In genomic region chr20:50438986-50439407, GRCh38 we compare ENCODE assay signal across 10 cellular contexts.
DNase-seq lines count a peak whose midpoint lies in the region; ATAC-seq, FAIRE-seq and TF ChIP-seq lines count a peak whose summit lies in the region.
"Had no signal": no experiment of that assay in that cellular context is flagged by ENCODE, and none has a peak within 500 bp of the region (broad histone marks: within the 10 kb centered on the region; RNA-seq: fewer than 3 reads in every experiment).

No MANE protein-coding gene starts in this region.

- H3K9me3 ChIP-seq in endothelial cell of umbilical vein (replicated peaks; ENCODE audit: control insufficient read depth, insufficient read depth, low read length) = no peaks in the 10 kb centered on the region

- CTCF ChIA-PET in endothelial cell of umbilical vein (lab: Charles Lee) = no interaction called here

- DNase-seq in EL (peak; percentile 85), NCI-H2171 (lab: John Stamatoyannopoulos, UW) (peak; percentile 58), endothelial cell of umbilical vein (ENCODE audit: low read depth, low spot score) (no peak), GM20000 (ENCODE audit: low spot score) (no peak), NCI-H146 (lab: John Stamatoyannopoulos, UW) (no peak)
- DNase-seq: cortex of kidney, NCI-H1436 treated with DMSO at 0.1 percent for 48 hours had no signal

- intact Hi-C loops in endothelial cell of umbilical vein (cut with micrococcal nuclease) = no loop called here

- H3K27ac ChIP-seq in endothelial cell of umbilical vein (ENCODE audit: insufficient read depth, low read depth, low read length) (no peak overlapping the region), skin epidermis (peak overlapping the region in 13 of 21 experiments; percentile 4 to 79 (median 64))

- H3K4me1 ChIP-seq in endothelial cell of umbilical vein (ENCODE audit: control insufficient read depth, extremely low read depth, insufficient read depth, low read length) = peaks cover 16% of the 10 kb centered on the region

- POLR2A ChIA-PET in endothelial cell of umbilical vein (lab: Charles Lee) = no interaction called here

- H2AFZ ChIP-seq in endothelial cell of umbilical vein (ENCODE audit: low read depth, low read length) = peak overlapping the region; percentile 41

- no peaks in the 10 kb centered on the region for H3K36me3 ChIP-seq in endothelial cell of umbilical vein (ENCODE audit: control insufficient read depth in 2 of 2, extremely low read depth in 1 of 2, insufficient read depth in 2 of 2, low read length in 2 of 2)

- no peak for TF ChIP-seq POLR2A in endothelial cell of umbilical vein (IDR thresholded peaks at IDR 0.05; ENCODE audit: low read depth, low read length)

- no peak for FAIRE-seq in endothelial cell of umbilical vein (lab: Jason Lieb, UNC)

- TF ChIP-seq CTCF in endothelial cell of umbilical vein (IDR thresholded peaks at IDR 0.05; ENCODE audit: extremely low read depth in 1 of 2, insufficient read depth in 1 of 2, low read depth in 1 of 2, low read length in 2 of 2) (no peak), GM20000 (IDR thresholded peaks at IDR 0.05; ENCODE audit: extremely low read depth, missing control alignments) (no peak)

- dilution Hi-C loops in endothelial cell of umbilical vein (cut with MboI; ENCODE audit: extremely low pct_ligation_motif_present, low sequenced_read_pairs) = no loop called here

- H3K4me3 ChIP-seq in endothelial cell of umbilical vein (replicated peaks in 1 of 3; ENCODE audit: insufficient read depth in 1 of 3, low read depth in 1 of 3, low read length in 3 of 3) (no peak overlapping the region), skin epidermis (no peak overlapping the region)

- H3K9me1 ChIP-seq in endothelial cell of umbilical vein (replicated peaks; ENCODE audit: control insufficient read depth, extremely low read depth, insufficient read depth, low read length) = no peaks in the 10 kb centered on the region

- ATAC-seq in HG03175 (IDR thresholded peaks at IDR 0.05; ENCODE audit: unreplicated experiment) (no peak), HG02610 (IDR thresholded peaks at IDR 0.05; ENCODE audit: unreplicated experiment) (no peak)

- H3K79me2 ChIP-seq in endothelial cell of umbilical vein (ENCODE audit: control insufficient read depth, insufficient read depth, low read length) = no peaks in the 10 kb centered on the region

- H4K20me1 ChIP-seq in endothelial cell of umbilical vein (replicated peaks; ENCODE audit: control insufficient read depth, extremely low read depth, insufficient read depth, low read length) = no peaks in the 10 kb centered on the region

- H3K4me2 ChIP-seq in endothelial cell of umbilical vein (ENCODE audit: insufficient read depth, low read length) = no peak overlapping the region

- BruUV-seq in endothelial cell of umbilical vein (replicated peaks; lab: Mats Ljungman, UMichigan) = no TSS peak

- no peak overlapping the region for H3K9ac ChIP-seq in endothelial cell of umbilical vein (replicated peaks; ENCODE audit: extremely low read depth, insufficient read depth, low read length)

- H3K27me3 ChIP-seq in endothelial cell of umbilical vein (ENCODE audit: control insufficient read depth in 2 of 2, insufficient read depth in 2 of 2, low read length in 2 of 2) = no peaks in the 10 kb centered on the region

TF ChIP-seq in endothelial cell of umbilical vein, 7 proteins besides CTCF, POLR2A, EP300 and RAD21:
- TF ChIP-seq FOS (IDR thresholded peaks at IDR 0.05; ENCODE audit: borderline replicate concordance, insufficient read depth, low read length) (no peak), MYC (IDR thresholded peaks at IDR 0.05; ENCODE audit: low read depth, low read length) (no peak), JUN (IDR thresholded peaks at IDR 0.05; ENCODE audit: borderline replicate concordance, insufficient read depth, insufficient read length, low read depth) (no peak), POLR2AphosphoS5 (IDR thresholded peaks at IDR 0.05; ENCODE audit: insufficient read depth, low read depth, low read length) (no peak), GATA2 (IDR thresholded peaks at IDR 0.05; ENCODE audit: insufficient read depth, insufficient read length, low read depth, low read length) (no peak), EZH2 (IDR thresholded peaks at IDR 0.05; ENCODE audit: borderline replicate concordance, low read depth, low read length, severe bottlenecking) (no peak), MAX (IDR thresholded peaks at IDR 0.05; ENCODE audit: insufficient read depth, insufficient read length) (no peak)

Comparison
In these comparisons a context has a peak if more than half of its experiments do, and no peak if none do; other contexts are left out.
1. DNase-seq: peak in EL (single experiment) and NCI-H2171 (single experiment); none in endothelial cell of umbilical vein (single experiment), GM20000 (single experiment) and NCI-H146 (single experiment).